Comparison of ENCODE assay signal across 8 cellular contexts in genomic region chr2:38751847-38752410, GRCh38. TPM values are rescaled to one million over a fixed set of nuclear protein-coding genes. Genes with fewer than 3 reads are reported as not detected.
DNase-seq lines count a peak whose midpoint lies in the region; ATAC-seq and TF ChIP-seq lines count a peak whose summit lies in the region.

No MANE protein-coding gene starts in this region.

- DNase-seq in activated B cell treated with CpG ODN at 0.5 μM for 24 hours: no peak
- peak; percentile 50 for DNase-seq in hepatocyte (ENCODE audit: low spot score)
- no peak for DNase-seq in spleen
- DNase-seq in NCI-H446 treated with DMSO at 0.1 percent for 48 hours (lab: John Stamatoyannopoulos, UW): no peak
- no peak for DNase-seq in putamen (ENCODE audit: low spot score)

- H3K27me3 ChIP-seq in BLaER1: no peaks in the 10 kb centered on the region
- H3K27me3 ChIP-seq in hepatocyte: no peaks in the 10 kb centered on the region
- H3K27me3 ChIP-seq in spleen (replicated peaks in 1 of 7): no peaks in the 10 kb centered on the region

- no peak for TF ChIP-seq POLR2A in spleen (IDR thresholded peaks at IDR 0.05)

- intact Hi-C loops in activated B cell treated with CpG ODN at 0.5 μM for 24 hours (cut with micrococcal nuclease) (loop anchor here (1.0 to 5.0 kb wide), 11 partner anchors 26 to 1670 kb away; partner anchors contain the start of genes ATL2, DHX57, GEMIN6 and GPATCH11), spleen (cut with DNase I; ENCODE audit: low total_unique reads) (no loop called here)

- H3K27me3 Mint-ChIP-seq in activated B cell treated with CpG ODN at 0.5 μM for 24 hours: no peaks in the 10 kb centered on the region

- POLR2A ChIA-PET in activated B cell treated with CpG ODN at 0.5 μM for 24 hours (lab: Charles Lee): interaction anchor here (0.6 to 2.8 kb wide), 52 partner anchors 8 to 1786 kb away, joined by 3 to 40 read pairs (median 5); partner anchors contain the start of genes ATL2, DHX57, GALM and GEMIN6

- peak overlapping the region; percentile 98 for H3K4me3 Mint-ChIP-seq in activated B cell treated with CpG ODN at 0.5 μM for 24 hours

- peak overlapping the region; percentile 100 for H3K27ac ChIP-seq in BLaER1
- H3K27ac ChIP-seq in hepatocyte: peak overlapping the region; percentile 96
- H3K27ac ChIP-seq in spleen: peak overlapping the region; percentile 97 to 100 (median 99)

- peak overlapping the region; percentile 99 for H3K27ac Mint-ChIP-seq in activated B cell treated with CpG ODN at 0.5 μM for 24 hours

- peak overlapping the region; percentile 88 for H3K4me3 ChIP-seq in BLaER1
- H3K4me3 ChIP-seq in hepatocyte: peak overlapping the region; percentile 22
- peak overlapping the region; percentile 10 to 94 (median 83) for H3K4me3 ChIP-seq in spleen

- no peaks in the 10 kb centered on the region for H3K9me2 ChIP-seq in hepatocyte (replicated peaks; ENCODE audit: insufficient read depth)

- H2AFZ ChIP-seq in hepatocyte: peak overlapping the region; percentile 79

- peaks cover 38% of the 10 kb centered on the region for H3K79me2 ChIP-seq in hepatocyte

- no peaks in the 10 kb centered on the region for H3K9me3 Mint-ChIP-seq in activated B cell treated with CpG ODN at 0.5 μM for 24 hours

- peaks cover 41% of the 10 kb centered on the region for H3K36me3 Mint-ChIP-seq in activated B cell treated with CpG ODN at 0.5 μM for 24 hours (ENCODE audit: low read depth)

- H3K4me1 Mint-ChIP-seq in activated B cell treated with CpG ODN at 0.5 μM for 24 hours: peaks cover 51% of the 10 kb centered on the region

- CTCF ChIA-PET in activated B cell treated with CpG ODN at 0.5 μM for 24 hours (lab: Charles Lee): interaction anchor here (1.0 kb wide), 1 partner anchor 148 kb away, joined by 3 read pairs; no protein-coding TSS in a partner anchor

- H3K4me1 ChIP-seq in BLaER1 (peaks cover 40% of the 10 kb centered on the region), hepatocyte (ENCODE audit: insufficient read depth) (peaks cover 33% of the 10 kb centered on the region), spleen (peaks cover 28 to 62% (median 52%) of the 10 kb centered on the region in 6 donors)

- H3K4me2 ChIP-seq in BLaER1: peak overlapping the region; percentile 81
- peak overlapping the region; percentile 79 for H3K4me2 ChIP-seq in hepatocyte

- H4K20me1 ChIP-seq in BLaER1 (peaks cover 37% of the 10 kb centered on the region), hepatocyte (ENCODE audit: insufficient read depth, poor library complexity, severe bottlenecking) (peaks cover 34% of the 10 kb centered on the region)

- H3K9me3 ChIP-seq in BLaER1: peaks cover 5% of the 10 kb centered on the region; the same call in 1 of the 2 replicates
- no peaks in the 10 kb centered on the region for H3K9me3 ChIP-seq in hepatocyte (ENCODE audit: low read depth)
- H3K9me3 ChIP-seq in spleen: no peaks in the 10 kb centered on the region

- WGBS in hepatocyte (ENCODE audit: low lambda C conversion rate, missing lambda C conversion rate): 24% methylated on average over 8 of the region's 8 CpGs
- WGBS in spleen, 5 donors: 56 to 71% (median 65%) methylated on average over 8 of the region's 8 CpGs

- TF ChIP-seq CTCF in activated B cell treated with CpG ODN at 0.5 μM for 24 hours (IDR thresholded peaks at IDR 0.05): no peak
- no peak for TF ChIP-seq CTCF in hepatocyte (IDR thresholded peaks at IDR 0.05; ENCODE audit: poor library complexity)
- TF ChIP-seq CTCF in spleen (IDR thresholded peaks at IDR 0.05 in 8 of 11, conservative IDR thresholded peaks at IDR 0.05 in 3 of 11): no peak

- ATAC-seq in HG02884 (IDR thresholded peaks at IDR 0.05; ENCODE audit: unreplicated experiment): peak; percentile 10
- ATAC-seq in activated B cell treated with CpG ODN at 0.5 μM for 24 hours (ENCODE audit: low read depth): no peak
- ATAC-seq in GM18907 (IDR thresholded peaks at IDR 0.05; ENCODE audit: unreplicated experiment): no peak

- peaks cover 29% of the 10 kb centered on the region for H3K36me3 ChIP-seq in BLaER1
- H3K36me3 ChIP-seq in hepatocyte (replicated peaks; ENCODE audit: insufficient read depth, low read depth): peaks cover 3% of the 10 kb centered on the region
- peaks cover 10 to 30% (median 23%) of the 10 kb centered on the region in 6 donors for H3K36me3 ChIP-seq in spleen

- peak overlapping the region; percentile 100; the same call in 1 of the 2 replicates for H3K9ac ChIP-seq in BLaER1

RNA-seq across cellular contexts. Expression of gene SRSF7, which starts 0.8 kb away (rescaled TPM):
- 247 and 254 TPM in 2 replicates for total RNA-seq in activated B cell treated with CpG ODN at 0.5 μM for 24 hours
- total RNA-seq in hepatocyte: 113 and 120 TPM in 2 replicates
- 147 and 172 TPM in 2 replicates for polyA plus RNA-seq in hepatocyte
- 100 to 1,000 TPM in 6 of 7 donors, 10 to 100 TPM in 1; 94.9 to 160 (median 149) TPM for total RNA-seq in spleen
- 100 to 1,000 TPM; 151 to 214 (median 198) TPM for polyA plus RNA-seq in spleen

RNA-seq across cellular contexts. Expression of gene GEMIN6, which starts 26.1 kb away (rescaled TPM):
- total RNA-seq in activated B cell treated with CpG ODN at 0.5 μM for 24 hours (16.6 and 17.2 TPM in 2 replicates), hepatocyte (12.6 and 15.7 TPM in 2 replicates), spleen (1 to 10 TPM; 6.6 to 10.0 (median 9.3) TPM)
- polyA plus RNA-seq in hepatocyte (13.4 and 16.2 TPM in 2 replicates), spleen (10 to 100 TPM in 2 of 3 donors, 1 to 10 TPM in 1; 9.5 to 16.0 (median 10.4) TPM)

Comparison
In these comparisons a context has a peak if more than half of its experiments do, and no peak if none do; other contexts are left out.
1. H3K4me3 ChIP-seq: peak in every context shown above with its lines; median percentile 88 in BLaER1; 83 in spleen; 22 in hepatocyte.